Comparison of ENCODE assay signal across 17 cellular contexts in the genomic region with DNA sequence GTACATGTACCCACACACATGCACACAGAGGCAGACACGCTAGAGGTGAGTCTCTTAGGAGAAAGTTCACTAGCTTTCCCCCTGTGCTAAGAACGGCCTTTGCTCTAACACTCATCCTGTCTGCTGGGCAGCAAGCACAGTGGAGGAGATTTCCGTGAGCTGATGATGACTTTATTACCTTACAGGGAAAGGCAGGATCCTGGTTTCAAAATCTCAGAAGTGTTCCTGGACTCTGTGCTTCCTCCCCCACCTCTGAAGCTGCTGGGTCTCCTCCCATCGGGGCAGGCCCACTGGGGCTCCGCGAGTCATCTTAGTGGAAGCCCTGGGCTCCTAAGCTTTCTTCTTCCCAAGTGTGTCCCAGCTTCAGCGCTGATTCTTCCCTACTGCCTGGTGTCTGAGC. TPM values are rescaled to one million over a fixed set of nuclear protein-coding genes. Genes with fewer than 3 reads are reported as not detected.
DNase-seq lines count a peak whose midpoint lies in the region; ATAC-seq, FAIRE-seq and TF ChIP-seq lines count a peak whose summit lies in the region.
"Had no signal": no experiment of that assay in that cellular context is flagged by ENCODE, and none has a peak within 500 bp of the region (broad histone marks: within the 10 kb centered on the region; RNA-seq: fewer than 3 reads in every experiment).

No MANE protein-coding gene starts in this region.

- H3K9me3 ChIP-seq in Peyer's patch: no peaks in the 10 kb centered on the region
- no peaks in the 10 kb centered on the region for H3K9me3 ChIP-seq in small intestine (ENCODE audit: control insufficient read depth, low read depth)

- no peak for FAIRE-seq in small intestine (lab: Jason Lieb, UNC)
- FAIRE-seq: GM18507, H54, HTR-8/SVneo, K562 had no signal

- H3K4me3 ChIP-seq in Peyer's patch: peak overlapping the region in 1 of 4 donors; percentile 15
- peak overlapping the region in 1 of 2 donors; percentile 37 for H3K4me3 ChIP-seq in small intestine (ENCODE audit: low read depth in 1 of 2, low read length in 2 of 2)
- H3K4me3 ChIP-seq: K562 had no signal

- intact Hi-C loops in left colon (cut with DNase I, micrococcal nuclease): no loop called here

- peaks cover 0 to 4% of the 10 kb centered on the region in 2 donors for H3K27me3 ChIP-seq in Peyer's patch
- H3K27me3 ChIP-seq in small intestine (ENCODE audit: control insufficient read depth in 2 of 2, insufficient read depth in 2 of 2, low read length in 2 of 2): no peaks in the 10 kb centered on the region

- 17 to 60% (median 50%) methylated on average over 7 of the region's 7 CpGs for WGBS in small intestine, 3 donors

- TF ChIP-seq POLR2A in Peyer's patch (IDR thresholded peaks at IDR 0.05): peak in 1 of 2 donors; percentile 56

- no peak for TF ChIP-seq CTCF in Peyer's patch (IDR thresholded peaks at IDR 0.05)

- DNase-seq in HuH-7 (ENCODE audit: low spot score): peak; percentile 47
- DNase-seq in Peyer's patch: peak in 2 of 3 donors; percentile 74 to 75
- DNase-seq in left colon: no peak
- DNase-seq in small intestine: peak; percentile 98
- DNase-seq in stimulated activated CD4-positive, alpha-beta T cell treated with anti-CD3 and anti-CD28 coated beads, Interleukin-4, amount 100 ng/mL, for 4 hours: no peak
- no peak for DNase-seq in activated CD8-positive, alpha-beta memory T cell treated with anti-CD3 and anti-CD28 coated beads, Interleukin-2, amount 50 U/mL, for 4 hours
- no peak for DNase-seq in germinal center (ENCODE audit: low spot score)
- DNase-seq: CD8-positive, alpha-beta T cell; COR-L47; DND-41 had no signal

- peak overlapping the region in 3 of 4 donors; percentile 94 to 98 (median 94) for H3K27ac ChIP-seq in Peyer's patch
- peak overlapping the region; percentile 87 to 99 for H3K27ac ChIP-seq in small intestine (ENCODE audit: low read depth in 1 of 2, low read length in 1 of 2)

- H3K36me3 ChIP-seq in Peyer's patch: no peaks in the 10 kb centered on the region
- peaks cover 0 to 2% of the 10 kb centered on the region in 2 donors for H3K36me3 ChIP-seq in small intestine (ENCODE audit: control insufficient read depth in 2 of 2, insufficient read depth in 2 of 2, low read length in 2 of 2)

- ATAC-seq in left colon (peak; percentile 88), HG02938 (IDR thresholded peaks at IDR 0.05; ENCODE audit: unreplicated experiment) (no peak)
- ATAC-seq: CD8-positive, alpha-beta T cell; K562 had no signal

- H3K4me1 ChIP-seq in Peyer's patch (peaks cover 0 to 45% (median 4%) of the 10 kb centered on the region in 4 donors), small intestine (ENCODE audit: control insufficient read depth in 2 of 2, insufficient read depth in 1 of 2, low read depth in 1 of 2, low read length in 1 of 2) (peaks cover 5 to 12% of the 10 kb centered on the region in 2 donors)

RNA-seq across cellular contexts. Expression of a gene that starts 2.7 kb away (rescaled TPM):
- 100 to 1,000 TPM in 3 of 4 donors, 10 to 100 TPM in 1; 49.5 to 323 (median 159) TPM for total RNA-seq in Peyer's patch
- 1 to 10 TPM in 1 of 2 donors, under 1 TPM in 1; 0.98 to 1.2 TPM for total RNA-seq in left colon
- 100 to 1,000 TPM; 128 to 379 (median 329) TPM for polyA plus RNA-seq in small intestine
- total RNA-seq: A673; CD8-positive, alpha-beta T cell had no signal
- polyA plus RNA-seq: BJ had no signal

RNA-seq across cellular contexts. Expression of a gene that starts 42.6 kb away (rescaled TPM):
- total RNA-seq in Peyer's patch: 10 to 100 TPM; 13.7 to 39.6 (median 16.3) TPM
- 1 to 10 TPM; 3.8 TPM for total RNA-seq in left colon
- 1 to 10 TPM; 4.0 to 9.1 (median 5.9) TPM for polyA plus RNA-seq in small intestine
- total RNA-seq: A673 had no signal

Comparison
In these comparisons a context has a peak if more than half of its experiments do, and no peak if none do; other contexts are left out.
1. DNase-seq: peak in HuH-7 (single experiment), Peyer's patch (2 of 3) and small intestine (single experiment); none in left colon (0 of 2), stimulated activated CD4-positive, alpha-beta T cell treated with anti-CD3 and anti-CD28 coated beads, Interleukin-4, amount 100 ng/mL, for 4 hours (0 of 2), activated CD8-positive, alpha-beta memory T cell treated with anti-CD3 and anti-CD28 coated beads, Interleukin-2, amount 50 U/mL, for 4 hours (single experiment) and germinal center (single experiment).
2. RNA of a gene that starts 2.7 kb away (total RNA-seq): 49.5 to 323 TPM in Peyer's patch; 0.98 to 1.2 TPM in left colon; every median in the first group is over 10 times any median in the second.